16 cellular contexts compared by ENCODE assay signal in the genomic region with DNA sequence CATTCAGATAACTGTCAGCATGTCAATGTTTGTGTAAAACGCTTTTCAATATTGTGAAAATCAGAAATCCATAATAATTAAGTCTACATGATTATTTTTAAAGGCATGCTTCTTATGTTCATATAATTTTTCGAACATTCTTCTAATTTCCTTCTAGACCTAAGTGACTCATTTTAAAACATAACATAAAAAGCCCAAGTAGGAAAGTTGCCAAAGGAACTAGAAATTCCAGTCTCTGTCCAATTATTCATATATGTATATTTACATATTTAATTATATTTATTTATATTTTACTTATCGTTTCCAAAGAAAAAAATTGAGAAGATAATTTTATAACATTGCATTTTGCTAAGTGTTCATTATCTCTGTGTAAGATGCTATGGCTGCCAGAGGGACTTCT.
"Had no signal": no experiment of that assay in that cellular context is flagged by ENCODE, and none has a peak within 500 bp of the region (broad histone marks: within the 10 kb centered on the region; RNA-seq: fewer than 3 reads in every experiment).

No MANE protein-coding gene starts in this region.

- H3K4me1 Mint-ChIP-seq: activated naive CD4-positive, alpha-beta T cell treated with anti-CD3 and anti-CD28 coated beads, Interleukin-2, amount 10 ng/mL, durations not matched to agents 7 days and 5 days had no signal

- H3K27ac ChIP-seq: adrenal gland, brain microvascular endothelial cell, left ventricle myocardium inferior, sigmoid colon had no signal

- ATAC-seq: SK-N-SH treated with all-trans-retinoic acid at 6 μM for 48 hours had no signal

- H3K9me3 Mint-ChIP-seq: activated naive CD4-positive, alpha-beta T cell treated with anti-CD3 and anti-CD28 coated beads, Interleukin-2, amount 10 ng/mL, durations not matched to agents 7 days and 5 days; activated T-helper 1 cell treated with anti-CD3 and anti-CD28 coated beads, Interleukin-12 subunit alpha, Interleukin-12 subunit beta, Interleukin-2, Interleukin-4 antibody, amounts not matched to agents 30 ng/mL and 10 ng/mL and 1 ng/mL, durations not matched to agents 14 hours and 24 hours and 36 hours; nephron progenitor cell; T-helper 1 cell treated with Interleukin-12 subunit alpha and Interleukin-12 subunit beta and Interleukin-4 antibody, amounts not matched to agents 30 μg/mL and 1 μg/mL, for 36 hours had no signal

- H3K9me3 ChIP-seq: adrenal gland, left ventricle myocardium inferior, sigmoid colon had no signal

- H3K4me3 Mint-ChIP-seq: activated naive CD4-positive, alpha-beta T cell treated with anti-CD3 and anti-CD28 coated beads, Interleukin-2, amount 10 ng/mL, durations not matched to agents 7 days and 5 days; activated T-helper 1 cell treated with anti-CD3 and anti-CD28 coated beads, Interleukin-12 subunit alpha, Interleukin-12 subunit beta, Interleukin-2, Interleukin-4 antibody, amounts not matched to agents 30 ng/mL and 10 ng/mL and 1 ng/mL, durations not matched to agents 14 hours and 24 hours and 36 hours; nephron progenitor cell; T-helper 1 cell treated with Interleukin-12 subunit alpha and Interleukin-12 subunit beta and Interleukin-4 antibody, amounts not matched to agents 30 μg/mL and 1 μg/mL, for 36 hours had no signal

- H3K36me3 Mint-ChIP-seq: activated naive CD4-positive, alpha-beta T cell treated with anti-CD3 and anti-CD28 coated beads, Interleukin-2, amount 10 ng/mL, durations not matched to agents 7 days and 5 days had no signal

- H3K4me1 ChIP-seq: adrenal gland had no signal

- H3K27ac Mint-ChIP-seq: activated naive CD4-positive, alpha-beta T cell treated with anti-CD3 and anti-CD28 coated beads, Interleukin-2, amount 10 ng/mL, durations not matched to agents 7 days and 5 days; activated T-helper 1 cell treated with anti-CD3 and anti-CD28 coated beads, Interleukin-12 subunit alpha, Interleukin-12 subunit beta, Interleukin-2, Interleukin-4 antibody, amounts not matched to agents 30 ng/mL and 10 ng/mL and 1 ng/mL, durations not matched to agents 14 hours and 24 hours and 36 hours; T-helper 1 cell treated with Interleukin-12 subunit alpha and Interleukin-12 subunit beta and Interleukin-4 antibody, amounts not matched to agents 30 μg/mL and 1 μg/mL, for 36 hours had no signal

- H3K4me3 ChIP-seq: adrenal gland, left ventricle myocardium inferior, sigmoid colon had no signal

- H3K27me3 ChIP-seq: adrenal gland, brain microvascular endothelial cell, sigmoid colon had no signal

- H3K27me3 Mint-ChIP-seq: activated naive CD4-positive, alpha-beta T cell treated with anti-CD3 and anti-CD28 coated beads, Interleukin-2, amount 10 ng/mL, durations not matched to agents 7 days and 5 days had no signal

- H3K36me3 ChIP-seq: adrenal gland, brain microvascular endothelial cell, left ventricle myocardium inferior, sigmoid colon had no signal

- DNase-seq: activated CD4-positive, alpha-beta T cell treated with anti-CD3 and anti-CD28 coated beads for 48 hours; activated naive CD4-positive, alpha-beta T cell treated with anti-CD3 and anti-CD28 coated beads, Interleukin-2, amount 10 ng/mL, durations not matched to agents 7 days and 5 days; adrenal gland; brain microvascular endothelial cell; foreskin melanocyte; head of caudate nucleus; left ventricle myocardium inferior; mesenchymal stem cell; nephron progenitor cell; sigmoid colon; stimulated activated CD4-positive, alpha-beta T cell treated with anti-CD3 and anti-CD28 coated beads, Interleukin-2, amount 100 ng/mL, for 48 hours; stimulated activated naive CD4-positive, alpha-beta T cell treated with Interleukin-2 at 50 U/mL for 16 hours; trophoblast cell had no signal
